In the genomic region with DNA sequence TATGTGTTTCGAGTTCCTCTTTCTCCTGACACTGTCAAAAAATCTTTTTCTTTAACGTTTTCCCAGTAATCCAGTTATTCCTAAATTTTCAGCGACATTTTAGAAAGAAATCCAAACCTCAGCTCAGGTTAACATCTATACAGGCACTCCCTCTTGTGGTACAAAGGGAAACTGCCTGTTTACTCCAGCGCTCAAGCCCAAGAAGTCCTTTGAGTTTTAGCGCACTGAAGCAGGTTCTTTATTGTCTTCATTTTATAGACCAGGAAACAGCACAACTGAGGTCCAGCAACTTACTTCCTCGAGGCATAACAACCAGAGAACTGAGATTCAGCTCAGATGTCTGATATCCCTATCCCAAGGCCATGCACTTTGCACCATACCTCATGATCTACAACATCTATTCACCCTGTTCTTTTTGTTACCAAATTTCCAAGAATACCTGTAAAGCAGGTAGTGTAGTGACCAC, we compare ENCODE assay signal across 8 cellular contexts.
A peak's percentile ranks its signal among the peaks of the same experiment; 100 is the strongest.
DNase-seq lines count a peak whose midpoint lies in the region; ATAC-seq and FAIRE-seq lines count a peak whose summit lies in the region.

No MANE protein-coding gene starts in this region.

- peak overlapping the region; percentile 10 for H3K27ac ChIP-seq in CD4-positive, alpha-beta memory T cell (ENCODE audit: low read depth, low read length)

- intact Hi-C loops in CD4-positive, alpha-beta memory T cell (cut with micrococcal nuclease), result loop anchor here (1.0 to 2.0 kb wide), 4 partner anchors 16 to 143 kb away; no protein-coding TSS in a partner anchor

- H3K9me3 Mint-ChIP-seq in CD4-positive, alpha-beta memory T cell, result peaks cover 0 to 7% (median 0%) of the 10 kb centered on the region in 8 donors

- DNase-seq in CD4-positive, alpha-beta memory T cell, result peak; percentile 61 to 69 (median 65)
- DNase-seq in NCI-H146 treated with DMSO at 0.1 percent for 48 hours (lab: John Stamatoyannopoulos, UW; ENCODE audit: unreplicated experiment) (peak; percentile 26), T-helper 2 cell (peak in 3 of 5 experiments; percentile 29 to 70 (median 35)), kidney tubule cell (ENCODE audit: low spot score) (peak; percentile 72)
- peak; percentile 31 for DNase-seq in stimulated activated CD8-positive, alpha-beta memory T cell treated with anti-CD3 and anti-CD28 coated beads, Interleukin-15, amount 100 ng/mL, for 1 hour (ENCODE audit: low read depth)

- H3K27me3 ChIP-seq in CD4-positive, alpha-beta memory T cell (ENCODE audit: insufficient read depth, low read length), result no peaks in the 10 kb centered on the region

- peak; percentile 82 for FAIRE-seq in colon (lab: Jason Lieb, UNC)

- H3K9me3 ChIP-seq in CD4-positive, alpha-beta memory T cell (ENCODE audit: control insufficient read depth in 1 of 2, low read length in 2 of 2), result peaks cover 0 to 2% of the 10 kb centered on the region in 2 donors

- ATAC-seq in GM21723 (IDR thresholded peaks at IDR 0.05; ENCODE audit: unreplicated experiment), result peak; percentile 82
- ATAC-seq in HG03135 (IDR thresholded peaks at IDR 0.05; ENCODE audit: unreplicated experiment), result no peak

- H3K27me3 Mint-ChIP-seq in CD4-positive, alpha-beta memory T cell, result no peaks in the 10 kb centered on the region

- peaks cover 12 to 55% of the 10 kb centered on the region in 2 donors for H3K36me3 Mint-ChIP-seq in CD4-positive, alpha-beta memory T cell

- H3K27ac Mint-ChIP-seq in CD4-positive, alpha-beta memory T cell, result peak overlapping the region; percentile 39 to 81 (median 77)

- H3K4me1 Mint-ChIP-seq in CD4-positive, alpha-beta memory T cell, result peaks cover 49 to 77% (median 62%) of the 10 kb centered on the region in 4 donors

- H3K4me3 ChIP-seq in CD4-positive, alpha-beta memory T cell (ENCODE audit: low read length in 2 of 2), result no peak overlapping the region

- POLR2A ChIA-PET in CD4-positive, alpha-beta memory T cell (lab: Charles Lee; ENCODE audit: partially characterized antibody), result interaction anchor here (0.9 to 1.4 kb wide), 7 partner anchors 11 to 144 kb away, joined by 3 to 10 read pairs (median 3); no protein-coding TSS in a partner anchor

- CTCF ChIA-PET in CD4-positive, alpha-beta memory T cell (lab: Charles Lee; ENCODE audit: partially characterized antibody), result interaction anchor here (0.7 to 9.2 kb wide), 38 partner anchors 8 to 340 kb away, joined by 3 to 150 read pairs (median 5); no protein-coding TSS in a partner anchor

- H3K36me3 ChIP-seq in CD4-positive, alpha-beta memory T cell (ENCODE audit: insufficient read depth, low read length), result no peaks in the 10 kb centered on the region

- peaks cover 49% of the 10 kb centered on the region for H3K4me1 ChIP-seq in CD4-positive, alpha-beta memory T cell (ENCODE audit: insufficient read depth, low read length)

- peak overlapping the region in 6 of 8 donors; percentile 25 to 74 (median 42) for H3K4me3 Mint-ChIP-seq in CD4-positive, alpha-beta memory T cell
